Comparison of ENCODE assay signal across 8 cellular contexts in the genomic region with DNA sequence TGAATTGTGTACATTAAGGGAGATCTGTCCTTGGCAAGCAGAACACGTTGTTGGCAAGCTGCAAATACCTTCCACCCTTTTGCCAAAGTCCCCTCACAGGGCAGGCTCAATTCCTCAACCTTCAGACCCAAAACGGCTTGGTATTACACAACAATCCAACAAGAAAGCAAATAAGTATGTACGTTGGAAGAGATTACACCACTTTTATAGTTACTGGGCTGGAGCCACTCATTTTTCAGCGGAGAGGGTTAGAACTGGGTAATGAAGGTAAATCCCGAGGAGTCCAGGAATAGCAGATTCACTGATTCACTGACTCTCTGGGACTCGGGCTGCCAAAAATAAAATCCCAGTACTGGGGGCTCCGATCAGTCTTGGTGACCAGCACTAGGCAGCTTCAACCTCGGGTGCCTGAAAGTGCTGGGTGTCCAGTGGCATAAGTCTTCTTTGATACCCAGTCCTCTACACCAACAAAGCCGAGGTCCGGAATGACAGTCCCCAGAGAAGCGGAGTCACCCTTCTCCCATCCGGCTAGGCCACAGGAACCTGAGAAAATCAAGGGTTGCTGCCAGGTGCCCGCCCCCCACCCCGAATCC. TPM values are rescaled to one million over a fixed set of nuclear protein-coding genes. Genes with fewer than 3 reads are reported as not detected.
DNase-seq lines count a peak whose midpoint lies in the region; ATAC-seq and TF ChIP-seq lines count a peak whose summit lies in the region.

No MANE protein-coding gene starts in this region.

- no peaks in the 10 kb centered on the region for H3K4me1 Mint-ChIP-seq in memory B cell

- H3K36me3 Mint-ChIP-seq in memory B cell = peaks cover 5% of the 10 kb centered on the region

- intact Hi-C loops in uterus (cut with DNase I; ENCODE audit: low total_unique reads) = no loop called here

- H3K9me3 ChIP-seq in BE2C (no peaks in the 10 kb centered on the region), MG63 (no peaks in the 10 kb centered on the region), uterus (no peaks in the 10 kb centered on the region)

- no peaks in the 10 kb centered on the region for H3K27me3 ChIP-seq in BE2C
- no peaks in the 10 kb centered on the region for H3K27me3 ChIP-seq in MG63
- H3K27me3 ChIP-seq in uterus = no peaks in the 10 kb centered on the region

- peak overlapping the region; percentile 89 for H3K4me3 Mint-ChIP-seq in memory B cell

- no peak for TF ChIP-seq CTCF in BE2C (IDR thresholded peaks at IDR 0.05; ENCODE audit: low read depth, low read length)
- TF ChIP-seq CTCF in uterus (IDR thresholded peaks at IDR 0.05) = no peak

- ATAC-seq in GM21390 (IDR thresholded peaks at IDR 0.05; ENCODE audit: unreplicated experiment) (peak; percentile 7), memory B cell (ENCODE audit: low read depth) (no peak)

- H3K4me1 ChIP-seq in BE2C (no peaks in the 10 kb centered on the region), uterus (no peaks in the 10 kb centered on the region)

- no peak for TF ChIP-seq POLR2A in uterus (IDR thresholded peaks at IDR 0.05)

- H3K36me3 ChIP-seq in BE2C = peaks cover 2% of the 10 kb centered on the region; the same call in 1 of the 2 replicates
- H3K36me3 ChIP-seq in MG63 = peaks cover 18% of the 10 kb centered on the region
- H3K36me3 ChIP-seq in uterus = no peaks in the 10 kb centered on the region

- peak overlapping the region; percentile 87 to 94 for H3K27ac ChIP-seq in uterus

- H3K27me3 Mint-ChIP-seq in memory B cell = no peaks in the 10 kb centered on the region

- no peaks in the 10 kb centered on the region for H3K9me3 Mint-ChIP-seq in memory B cell

- no peak overlapping the region for H3K27ac Mint-ChIP-seq in memory B cell

- H3K4me3 ChIP-seq in BE2C (ENCODE audit: low read depth, low read length) (peak overlapping the region; percentile 87), MG63 (peak overlapping the region; percentile 92), uterus (peak overlapping the region; percentile 55 to 61)

- DNase-seq in BE2C (no peak), MG63 (no peak), dermis blood vessel endothelial cell (peak; percentile 7), memory B cell (ENCODE audit: low spot score in 2 of 2) (no peak), uterus (peak in 1 of 2 donors; percentile 13), SW 1271 (lab: John Stamatoyannopoulos, UW) (no peak), T-helper 9 cell (no peak)

RNA-seq across cellular contexts. Expression of a gene that starts 0.6 kb away (rescaled TPM):
- polyA plus RNA-seq in BE2C (2012; ENCODE audit: insufficient read depth, insufficient read length, low read depth) = 27.5 TPM
- total RNA-seq in MG63 (2014; rRNA removed; shearing (Covaris generic); ENCODE audit: low replicate concordance) = 9.6 and 26.6 TPM in 2 replicates
- total RNA-seq in dermis blood vessel endothelial cell (2.4 and 4.0 TPM in 2 replicates), uterus (10 to 100 TPM in 1 of 4 donors, 1 to 10 TPM in 1, not detected in 2; 7.0 to 11.0 TPM)

RNA-seq across cellular contexts. Expression of a gene that starts 38.0 kb away (rescaled TPM):
- polyA plus RNA-seq in BE2C (2012; ENCODE audit: insufficient read depth, insufficient read length, low read depth) = 0.37 TPM
- 0.59 TPM in 1 of 2 replicates, not detected in the other for total RNA-seq in MG63 (2014; rRNA removed; shearing (Covaris generic); ENCODE audit: low replicate concordance)
- not detected in 2 replicates for total RNA-seq in dermis blood vessel endothelial cell
- 1 to 10 TPM; 1.2 to 5.9 (median 2.5) TPM for total RNA-seq in uterus

RNA-seq across cellular contexts. Expression of a gene that starts 42.9 kb away (rescaled TPM):
- polyA plus RNA-seq in BE2C (2012; ENCODE audit: insufficient read depth, insufficient read length, low read depth) = 364 TPM
- total RNA-seq in MG63 (2014; rRNA removed; shearing (Covaris generic); ENCODE audit: low replicate concordance) = 879 and 3,439 TPM in 2 replicates
- total RNA-seq in dermis blood vessel endothelial cell = 660 and 938 TPM in 2 replicates
- total RNA-seq in uterus = 1,000 to 10,000 TPM in 3 of 4 donors, 100 to 1,000 TPM in 1; 279 to 2,120 (median 1,455) TPM

RNA-seq across cellular contexts. Expression of a gene that starts 56.8 kb away (rescaled TPM):
- polyA plus RNA-seq in BE2C (2012; ENCODE audit: insufficient read depth, insufficient read length, low read depth) = 2.5 TPM
- total RNA-seq in MG63 (2014; rRNA removed; shearing (Covaris generic); ENCODE audit: low replicate concordance) = 1.1 and 5.0 TPM in 2 replicates
- total RNA-seq in dermis blood vessel endothelial cell = 0.23 TPM in 1 of 2 replicates, not detected in the other
- total RNA-seq in uterus = 1 to 10 TPM in 1 of 4 donors, not detected in 3; 1.2 TPM

RNA-seq across cellular contexts. Expression of a gene that starts 59.8 kb away (rescaled TPM):
- polyA plus RNA-seq in BE2C (2012; ENCODE audit: insufficient read depth, insufficient read length, low read depth) = 16.4 TPM
- 30.1 and 34.8 TPM in 2 replicates for total RNA-seq in MG63 (2014; rRNA removed; shearing (Covaris generic); ENCODE audit: low replicate concordance)
- total RNA-seq in dermis blood vessel endothelial cell (26.8 and 29.3 TPM in 2 replicates), uterus (10 to 100 TPM; 13.2 to 30.2 (median 19.2) TPM)
